In the genomic region with DNA sequence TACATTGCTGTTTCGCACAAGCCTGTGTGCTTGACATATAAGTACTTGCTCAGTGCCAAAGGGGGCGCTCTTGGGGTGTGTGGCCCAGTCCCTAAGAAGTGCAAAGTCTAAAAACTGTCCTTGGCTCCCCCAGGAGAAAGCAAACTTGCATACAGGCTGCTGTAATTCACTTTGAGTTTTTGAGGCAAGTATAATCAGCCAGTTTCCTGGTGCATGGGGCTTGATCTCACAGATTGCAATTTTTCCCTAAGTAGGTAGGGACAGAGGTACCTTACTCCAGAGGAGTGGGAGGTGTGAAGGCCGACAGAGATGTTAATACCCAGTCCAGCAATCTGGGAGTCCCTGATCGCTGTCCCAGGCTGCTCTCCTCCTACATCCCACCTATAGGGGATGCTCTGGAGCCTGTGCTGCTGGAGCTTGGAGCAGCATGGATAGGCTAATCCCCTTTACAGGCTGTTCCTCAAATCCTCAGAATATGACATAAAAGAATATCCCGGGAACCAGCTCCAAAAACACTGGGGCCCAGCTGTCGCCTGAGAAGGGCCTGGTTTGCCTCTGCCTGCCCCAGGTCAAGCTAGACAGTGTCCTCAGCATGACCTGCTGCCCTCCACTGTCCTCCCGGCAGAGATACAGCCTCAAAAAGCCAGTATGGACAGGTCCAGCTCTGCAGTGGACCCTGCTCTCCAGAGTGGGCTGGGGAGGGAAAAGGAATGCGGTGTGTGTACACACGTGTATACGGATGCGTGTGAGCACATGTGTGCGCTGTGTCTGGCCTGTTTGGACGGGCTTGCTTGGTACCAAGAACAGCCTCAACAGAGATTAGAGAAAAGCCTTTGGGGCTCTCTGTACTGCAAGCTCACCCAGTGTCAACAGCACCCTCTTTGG, we compare ENCODE assay signal across 8 cellular contexts.
DNase-seq lines count a peak whose midpoint lies in the region; ATAC-seq and TF ChIP-seq lines count a peak whose summit lies in the region.

No MANE protein-coding gene starts in this region.

- TF ChIP-seq CTCF in Peyer's patch (IDR thresholded peaks at IDR 0.05) (peak in 3 of 6 experiments; percentile 56 to 64 (median 61)), fibroblast of the aortic adventitia (IDR thresholded peaks at IDR 0.05; ENCODE audit: insufficient read depth, low read length) (peak; percentile 73), retinal pigment epithelial cell (conservative IDR thresholded peaks at IDR 0.05; ENCODE audit: low read depth, low read length) (peak; percentile 85)

- no peaks in the 10 kb centered on the region for H3K9me3 ChIP-seq in Peyer's patch

- DNase-seq in NCI-H345 (lab: John Stamatoyannopoulos, UW) (peak; percentile 1), NCI-H345 treated with DMSO at 0.1 percent for 48 hours (lab: John Stamatoyannopoulos, UW; ENCODE audit: unreplicated experiment) (no peak), Peyer's patch (peak in 2 of 3 donors; percentile 71 to 74), fibroblast of the aortic adventitia (ENCODE audit: low read depth) (peak; percentile 59), retinal pigment epithelial cell (ENCODE audit: low read depth) (no peak), putamen (ENCODE audit: low spot score) (no peak)
- no peak for DNase-seq in activated CD4-positive, alpha-beta T cell treated with anti-CD3 and anti-CD28 coated beads for 1 hour

- no peak for ATAC-seq in activated CD4-positive, CD25-positive, alpha-beta regulatory T cell treated with anti-CD3 and anti-CD28 coated beads, Interleukin-2, amount 50 U/mL, for 24 hours

- peaks cover 0 to 71% (median 29%) of the 10 kb centered on the region in 4 donors for H3K4me1 ChIP-seq in Peyer's patch

- H3K27me3 ChIP-seq in Peyer's patch, result no peaks in the 10 kb centered on the region

- peak overlapping the region; percentile 58 to 88 (median 79) for H3K27ac ChIP-seq in Peyer's patch

- H3K4me3 ChIP-seq in Peyer's patch (no peak overlapping the region), fibroblast of the aortic adventitia (ENCODE audit: low read depth, low read length) (no peak overlapping the region), retinal pigment epithelial cell (ENCODE audit: low read length) (no peak overlapping the region)

- no peak for TF ChIP-seq POLR2A in Peyer's patch (IDR thresholded peaks at IDR 0.05)

- H3K36me3 ChIP-seq in Peyer's patch, result no peaks in the 10 kb centered on the region

Comparison
In these comparisons a context has a peak if more than half of its experiments do, and no peak if none do; other contexts are left out.
1. DNase-seq: peak in NCI-H345 (single experiment), Peyer's patch (2 of 3) and fibroblast of the aortic adventitia (single experiment); none in NCI-H345 treated with DMSO at 0.1 percent for 48 hours (single experiment), retinal pigment epithelial cell (single experiment), putamen (single experiment) and activated CD4-positive, alpha-beta T cell treated with anti-CD3 and anti-CD28 coated beads for 1 hour (single experiment).